ENCODE assay signal across 8 cellular contexts in the genomic region with DNA sequence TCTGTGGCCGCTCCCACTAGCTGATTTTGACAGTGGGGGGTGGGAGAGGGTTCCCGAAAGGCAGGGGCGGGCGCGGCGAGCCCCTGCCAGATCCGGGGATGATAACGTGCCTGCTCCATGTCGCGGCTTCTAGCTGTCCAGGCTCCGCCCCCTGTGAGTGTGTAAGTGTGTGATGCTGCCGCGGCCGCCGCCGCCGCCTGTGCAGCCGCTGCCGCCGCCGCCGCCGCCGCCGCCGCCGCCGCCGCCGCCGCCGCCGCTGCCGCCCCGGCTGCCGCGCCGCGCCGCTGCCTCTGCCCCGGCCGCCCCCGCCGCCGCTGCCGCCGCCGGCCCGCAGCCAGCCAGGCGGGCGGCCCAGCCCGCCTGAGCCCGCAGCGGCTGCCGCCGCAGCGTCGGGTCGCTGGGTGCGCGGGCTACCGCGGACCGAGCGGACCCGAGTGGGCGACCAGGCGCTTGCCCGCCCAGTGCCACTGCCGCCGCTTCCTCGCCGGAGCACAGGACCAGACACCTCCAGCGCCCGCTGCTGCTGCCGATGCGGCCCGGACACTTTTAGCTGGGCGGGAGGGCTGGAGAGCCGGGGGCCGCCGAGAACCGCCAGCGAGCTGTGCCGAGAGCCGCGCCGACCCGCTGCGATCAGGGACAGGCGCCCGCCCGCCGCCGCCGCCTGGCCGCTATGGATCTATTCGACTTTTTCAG. TPM values are rescaled to one million over a fixed set of nuclear protein-coding genes. Genes with fewer than 3 reads are reported as not detected.
A peak's percentile ranks its signal among the peaks of the same experiment; 100 is the strongest.
DNase-seq lines count a peak whose midpoint lies in the region; ATAC-seq lines count a peak whose summit lies in the region.

AFF2 (plus strand) TSS at position 190 of the 693 bp plus-strand sequence; CDS start at position 671, 481 bp downstream.

- H2AFZ ChIP-seq in mesenchymal stem cell (ENCODE audit: low read depth, low read length), result peak within 1 kb of the TSS; percentile 27

- H2BK12ac ChIP-seq in mesenchymal stem cell (ENCODE audit: low read length in 2 of 2), result no peak within 1 kb of the TSS

- H2BK15ac ChIP-seq in mesenchymal stem cell (ENCODE audit: low read depth, poor library complexity, severe bottlenecking), result no peak within 1 kb of the TSS

- H3K4me1 ChIP-seq in mesenchymal stem cell (ENCODE audit: control insufficient read depth, insufficient read depth, low read depth, low read length), result peaks cover 7% of the 10 kb centered on the region

- peaks cover 13% of the 10 kb centered on the region for H3K27me3 Mint-ChIP-seq in dendritic cell treated with granulocyte-macrophage colony-stimulating factor and Interleukin-4, amounts not matched to agents 40 ng/mL and 50 ng/mL, for 4 days

- H2AK5ac ChIP-seq in mesenchymal stem cell (ENCODE audit: low read length, severe bottlenecking), result no peak within 1 kb of the TSS

- no peaks in the 10 kb centered on the region for H3K9me3 Mint-ChIP-seq in dendritic cell treated with granulocyte-macrophage colony-stimulating factor and Interleukin-4, amounts not matched to agents 40 ng/mL and 50 ng/mL, for 4 days

- H3K9ac ChIP-seq in mesenchymal stem cell (ENCODE audit: low read length), result no peak within 1 kb of the TSS

- H2BK120ac ChIP-seq in mesenchymal stem cell (ENCODE audit: low read depth, low read length), result no peak within 1 kb of the TSS

- peaks cover 35 to 38% of the 10 kb centered on the region in 2 experiments for H3K27me3 ChIP-seq in mesenchymal stem cell (ENCODE audit: control insufficient read depth in 1 of 2, insufficient read depth in 1 of 2, low read length in 2 of 2)

- H3K79me1 ChIP-seq in mesenchymal stem cell (replicated peaks; ENCODE audit: low read length, poor library complexity, severe bottlenecking), result no peaks in the 10 kb centered on the region

- no peak within 1 kb of the TSS for H4K91ac ChIP-seq in mesenchymal stem cell (ENCODE audit: low read length)

- H3K4me3 ChIP-seq in Jurkat, Clone E6-1 (ENCODE audit: low read length), result peak within 1 kb of the TSS; percentile 64
- peak within 1 kb of the TSS; percentile 44 to 67 for H3K4me3 ChIP-seq in mesenchymal stem cell (ENCODE audit: insufficient read depth in 1 of 2, low read depth in 1 of 2, low read length in 2 of 2)

- 0% methylated on average over 15 of the region's 98 CpGs for WGBS in mesenchymal stem cell

- H3K18ac ChIP-seq in mesenchymal stem cell (ENCODE audit: low read depth in 1 of 2, low read length in 2 of 2), result no peak within 1 kb of the TSS

- H3K9me3 ChIP-seq in mesenchymal stem cell (ENCODE audit: control insufficient read depth, low read length), result no peaks in the 10 kb centered on the region

- intact Hi-C loops in dendritic cell treated with granulocyte-macrophage colony-stimulating factor and Interleukin-4, amounts not matched to agents 40 ng/mL and 50 ng/mL, for 4 days (cut with micrococcal nuclease), result no loop called here

- DNase-seq in DMS153 treated with DMSO at 0.1 percent for 48 hours (lab: John Stamatoyannopoulos, UW; ENCODE audit: unreplicated experiment), result peak; percentile 9
- DNase-seq in DMS153 (lab: John Stamatoyannopoulos, UW), result no peak
- DNase-seq in Jurkat, Clone E6-1 (ENCODE audit: low read depth, low spot score), result peak; percentile 66
- peak in 3 of 4 experiments; percentile 1 to 13 (median 4) for DNase-seq in activated CD4-positive, CD25-positive, alpha-beta regulatory T cell (lab: John Stamatoyannopoulos, UW)
- peak; percentile 30 for DNase-seq in mesenchymal stem cell
- peak; percentile 42 for DNase-seq in stimulated activated naive CD8-positive, alpha-beta T cell treated with anti-CD3 and anti-CD28 coated beads, Interleukin-15, Interleukin-2, amounts not matched to agents 100 U/mL and 50 U/mL, for 24 hours
- no peak for DNase-seq in NCI-H345 treated with DMSO at 0.1 percent for 48 hours (lab: John Stamatoyannopoulos, UW; ENCODE audit: unreplicated experiment)

- no peaks in the 10 kb centered on the region for H3K36me3 Mint-ChIP-seq in dendritic cell treated with granulocyte-macrophage colony-stimulating factor and Interleukin-4, amounts not matched to agents 40 ng/mL and 50 ng/mL, for 4 days (ENCODE audit: low read depth)

- H3K36me3 ChIP-seq in mesenchymal stem cell (ENCODE audit: control insufficient read depth in 1 of 2, insufficient read depth in 2 of 2, low read depth in 1 of 2, low read length in 2 of 2), result no peaks in the 10 kb centered on the region

- no peak within 1 kb of the TSS for H3K27ac ChIP-seq in mesenchymal stem cell (ENCODE audit: low read length, poor library complexity, severe bottlenecking)

- peak; percentile 61 for ATAC-seq in stimulated activated naive CD8-positive, alpha-beta T cell treated with anti-CD3 and anti-CD28 coated beads, Interleukin-15, Interleukin-2, amounts not matched to agents 100 U/mL and 50 U/mL, for 24 hours

- H3K23ac ChIP-seq in mesenchymal stem cell (ENCODE audit: low read length in 2 of 2), result no peak within 1 kb of the TSS

- H3K4me1 Mint-ChIP-seq in dendritic cell treated with granulocyte-macrophage colony-stimulating factor and Interleukin-4, amounts not matched to agents 40 ng/mL and 50 ng/mL, for 4 days (ENCODE audit: low read depth), result peaks cover 8% of the 10 kb centered on the region

- no peak within 1 kb of the TSS for H3K27ac Mint-ChIP-seq in dendritic cell treated with granulocyte-macrophage colony-stimulating factor and Interleukin-4, amounts not matched to agents 40 ng/mL and 50 ng/mL, for 4 days

- H3K4me2 ChIP-seq in mesenchymal stem cell (ENCODE audit: low read length, poor library complexity, severe bottlenecking), result peak within 1 kb of the TSS; percentile 77

- H3K4me3 Mint-ChIP-seq in dendritic cell treated with granulocyte-macrophage colony-stimulating factor and Interleukin-4, amounts not matched to agents 40 ng/mL and 50 ng/mL, for 4 days, result peak within 1 kb of the TSS; percentile 80

- no peak within 1 kb of the TSS for H4K8ac ChIP-seq in mesenchymal stem cell (ENCODE audit: low read length)

- no peak within 1 kb of the TSS for H3K14ac ChIP-seq in mesenchymal stem cell (ENCODE audit: low read length in 2 of 2)

- no peak within 1 kb of the TSS for H3K4ac ChIP-seq in mesenchymal stem cell (ENCODE audit: low read depth in 1 of 2, low read length in 2 of 2)

- no peak within 1 kb of the TSS for H2BK5ac ChIP-seq in mesenchymal stem cell (ENCODE audit: low read depth, low read length, poor library complexity, severe bottlenecking)

RNA-seq across cellular contexts. Expression of gene AFF2, which starts in this region (rescaled TPM):
- 22.3 TPM for polyA plus RNA-seq in Jurkat, Clone E6-1 (2012; ENCODE audit: insufficient read depth, insufficient read length)
- 0.01 TPM for polyA plus RNA-seq in mesenchymal stem cell (2013, experiment 1 of 2)
- 0.05 TPM for polyA plus RNA-seq in mesenchymal stem cell (2013, experiment 2 of 2)

Comparison
In these comparisons a context has a peak if more than half of its experiments do, and no peak if none do; other contexts are left out.
1. DNase-seq: peak in DMS153 treated with DMSO at 0.1 percent for 48 hours (single experiment), Jurkat, Clone E6-1 (single experiment), activated CD4-positive, CD25-positive, alpha-beta regulatory T cell (3 of 4), mesenchymal stem cell (single experiment) and stimulated activated naive CD8-positive, alpha-beta T cell treated with anti-CD3 and anti-CD28 coated beads, Interleukin-15, Interleukin-2, amounts not matched to agents 100 U/mL and 50 U/mL, for 24 hours (single experiment); none in DMS153 (single experiment) and NCI-H345 treated with DMSO at 0.1 percent for 48 hours (single experiment).